8 cellular contexts compared by ENCODE assay signal in the genomic region with DNA sequence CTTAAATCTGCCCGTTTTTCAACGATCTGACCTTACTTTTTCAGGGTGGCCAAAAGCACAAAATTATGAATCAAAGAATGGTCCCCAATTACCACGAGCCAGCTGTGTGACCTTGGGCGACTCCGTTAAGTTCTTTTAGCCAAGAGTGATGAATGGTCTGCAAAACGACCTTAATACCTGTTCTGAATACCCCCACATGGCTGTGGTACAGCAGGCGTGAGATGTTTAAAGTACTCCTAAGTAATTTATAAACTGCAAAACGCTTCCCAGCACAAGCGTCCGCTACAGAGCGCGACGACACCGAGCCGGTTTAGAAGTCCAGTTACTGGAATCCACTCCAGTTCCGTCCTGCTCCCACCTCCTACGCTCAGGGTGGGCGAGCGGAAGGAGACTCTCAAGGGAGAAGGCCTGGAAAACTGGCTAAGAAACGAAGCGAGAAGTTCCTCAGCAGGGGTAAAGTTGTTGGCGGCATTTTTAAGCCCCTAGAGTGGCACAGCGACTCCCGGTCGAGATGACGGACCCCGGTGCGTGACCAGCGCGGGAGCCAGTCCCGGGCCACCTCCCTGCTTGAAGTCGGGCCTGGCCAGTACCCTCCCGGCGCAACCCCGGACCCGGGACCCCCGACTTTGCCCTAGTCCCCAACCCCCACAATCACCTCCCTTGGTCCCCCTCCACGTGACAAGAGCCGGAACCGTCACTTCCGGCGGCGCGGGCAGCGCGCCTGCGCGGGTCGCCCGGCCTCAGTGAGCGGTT. TPM values are rescaled to one million over a fixed set of nuclear protein-coding genes. Genes with fewer than 3 reads are reported as not detected.
A peak's percentile ranks its signal among the peaks of the same experiment; 100 is the strongest.
DNase-seq lines count a peak whose midpoint lies in the region; ATAC-seq and TF ChIP-seq lines count a peak whose summit lies in the region.

No MANE protein-coding gene starts in this region.

- TF ChIP-seq CTCF in AG09309 (IDR thresholded peaks at IDR 0.05; ENCODE audit: control insufficient read depth, insufficient read depth, low read depth, low read length, missing control alignments) (no peak), left lung (IDR thresholded peaks at IDR 0.05) (no peak)

- intact Hi-C loops in left lung (cut with DNase I) = loop anchor here in 1 of 2 donors (10.0 kb wide), 1 partner anchor 131 kb away; no protein-coding TSS in a partner anchor

- H3K4me1 ChIP-seq in left lung = peaks cover 0 to 45% of the 10 kb centered on the region in 2 donors

- ATAC-seq in GM18861 (IDR thresholded peaks at IDR 0.05; ENCODE audit: unreplicated experiment) = peak; percentile 33
- peak; percentile 47 for ATAC-seq in HG03103 (IDR thresholded peaks at IDR 0.05; ENCODE audit: low read depth, unreplicated experiment)
- peak; percentile 91 for ATAC-seq in left lung

- no peaks in the 10 kb centered on the region for H3K27me3 ChIP-seq in left lung

- H3K4me3 ChIP-seq in AG09309 (ENCODE audit: control insufficient read depth, low read depth, low read length) = peak overlapping the region; percentile 96
- peak overlapping the region; percentile 60 to 72 for H3K4me3 ChIP-seq in left lung

- DNase-seq in AG09309 (ENCODE audit: low read depth) = peak; percentile 37
- peak; percentile 56 for DNase-seq in NCI-H460 (ENCODE audit: extremely low read depth, low read depth)
- DNase-seq in activated CD4-positive, alpha-beta T cell treated with anti-CD3 and anti-CD28 coated beads, Interleukin-2, amount 50 U/mL, for 1 hour = peak; percentile 83
- peak; percentile 66 for DNase-seq in dedifferentiated amniotic fluid mesenchymal stem cell (ENCODE audit: extremely low spot score)
- peak; percentile 91 to 96 for DNase-seq in left lung
- DNase-seq in stimulated activated CD4-positive, alpha-beta T cell treated with anti-CD3 and anti-CD28 coated beads, Interleukin-2, amount 100 ng/mL, for 4 hours (ENCODE audit: low read depth) = peak; percentile 85

- H3K9me3 ChIP-seq in left lung = no peaks in the 10 kb centered on the region

- H3K36me3 ChIP-seq in left lung = no peaks in the 10 kb centered on the region

- peak overlapping the region; percentile 96 to 99 for H3K27ac ChIP-seq in left lung

RNA-seq across cellular contexts. Expression of a gene that starts 0.7 kb away (rescaled TPM):
- 15.2 and 18.1 TPM in 2 replicates for total RNA-seq in NCI-H460 (2014; rRNA removed; shearing (Covaris generic))
- polyA plus RNA-seq in NCI-H460 (2014; cell fraction: nucleus; rRNA removed) = 3.8 and 8.0 TPM in 2 replicates
- 10 to 100 TPM; 46.1 to 67.0 TPM for total RNA-seq in left lung

Comparison
In these comparisons a context has a peak if more than half of its experiments do, and no peak if none do; other contexts are left out.
1. Peak in every context shown above with its lines: DNase-seq, ATAC-seq, H3K4me3 ChIP-seq and H3K27ac ChIP-seq.
2. DNase-seq: peak in every context shown above with its lines; median percentile 94 in left lung; 85 in stimulated activated CD4-positive, alpha-beta T cell treated with anti-CD3 and anti-CD28 coated beads, Interleukin-2, amount 100 ng/mL, for 4 hours; 83 in activated CD4-positive, alpha-beta T cell treated with anti-CD3 and anti-CD28 coated beads, Interleukin-2, amount 50 U/mL, for 1 hour; 66 in dedifferentiated amniotic fluid mesenchymal stem cell; 56 in NCI-H460; 37 in AG09309.
3. ATAC-seq: peak in every context shown above with its lines; median percentile 91 in left lung; 47 in HG03103; 33 in GM18861.